9 cellular contexts compared by ENCODE assay signal in genomic region chr10:127919418-127920191, GRCh38. TPM values are rescaled to one million over a fixed set of nuclear protein-coding genes. Genes with fewer than 3 reads are reported as not detected.
A peak's percentile ranks its signal among the peaks of the same experiment; 100 is the strongest.
DNase-seq lines count a peak whose midpoint lies in the region; ATAC-seq and TF ChIP-seq lines count a peak whose summit lies in the region.
"Had no signal": no experiment of that assay in that cellular context is flagged by ENCODE, and none has a peak within 500 bp of the region (broad histone marks: within the 10 kb centered on the region; RNA-seq: fewer than 3 reads in every experiment).

No MANE protein-coding gene starts in this region.

- H3K27ac ChIP-seq in brain microvascular endothelial cell = peak overlapping the region; percentile 89
- peak overlapping the region; percentile 21 to 28 for H3K27ac ChIP-seq in mucosa of rectum (ENCODE audit: low read depth in 2 of 2, low read length in 2 of 2)

- no peak overlapping the region for H3K4me3 ChIP-seq in BJ (ENCODE audit: low read depth, low read length)
- H3K4me3 ChIP-seq in brain microvascular endothelial cell (ENCODE audit: low read depth, low read length) = no peak overlapping the region
- no peak overlapping the region for H3K4me3 ChIP-seq in mucosa of rectum (ENCODE audit: low read length in 2 of 2)

- peaks cover 2 to 4% of the 10 kb centered on the region in 2 donors for H3K4me1 ChIP-seq in mucosa of rectum (ENCODE audit: control insufficient read depth in 2 of 2, insufficient read depth in 2 of 2, low read length in 2 of 2)

- POLR2A ChIA-PET in BJ (lab: Charles Lee) = no interaction called here

- ATAC-seq in GM18517 (IDR thresholded peaks at IDR 0.05; ENCODE audit: unreplicated experiment) (no peak), GM21423 (IDR thresholded peaks at IDR 0.05; ENCODE audit: unreplicated experiment) (no peak)

- CTCF ChIA-PET in BJ (lab: Yijun Ruan, JAX) = interaction anchor here (1.2 to 3.4 kb wide), 2 partner anchors 13 to 91 kb away, joined by 3 to 13 read pairs; partner anchors contain the start of gene PTPRE

- H3K9ac ChIP-seq in mucosa of rectum (ENCODE audit: low read depth in 1 of 2, low read length in 2 of 2) = no peak overlapping the region

- H3K27me3 ChIP-seq in BJ (ENCODE audit: control insufficient read depth, insufficient read depth, low read length) (no peaks in the 10 kb centered on the region), brain microvascular endothelial cell (replicated peaks) (no peaks in the 10 kb centered on the region), mucosa of rectum (ENCODE audit: control insufficient read depth in 2 of 2, insufficient read depth in 2 of 2, low read length in 2 of 2) (no peaks in the 10 kb centered on the region)

- in situ Hi-C loops in brain microvascular endothelial cell (cut with HindIII; ENCODE audit: low pct_ligation_motif_present, low sequenced_read_pairs) = no loop called here

- H3K36me3 ChIP-seq in BJ (ENCODE audit: control insufficient read depth, insufficient read depth, low read length) (no peaks in the 10 kb centered on the region), brain microvascular endothelial cell (replicated peaks) (no peaks in the 10 kb centered on the region), mucosa of rectum (ENCODE audit: control insufficient read depth in 2 of 2, insufficient read depth in 2 of 2, low read length in 2 of 2) (peaks cover 0 to 2% of the 10 kb centered on the region in 2 donors)

- TF ChIP-seq CTCF in BJ (IDR thresholded peaks at IDR 0.05; ENCODE audit: insufficient read depth, low read depth, low read length) (0 out of 2 replicates have a peak, but pooled peaks have one; percentile 14), brain microvascular endothelial cell (IDR thresholded peaks at IDR 0.05; ENCODE audit: low read depth, low read length, missing control alignments) (peak; percentile 73)

- H3K9me3 ChIP-seq in mucosa of rectum (ENCODE audit: control insufficient read depth in 2 of 2, low read length in 2 of 2) = no peaks in the 10 kb centered on the region

- DNase-seq in BJ (ENCODE audit: low read depth) (no peak), HT-29 (ENCODE audit: low spot score) (peak; percentile 27), brain microvascular endothelial cell (peak; percentile 75), NCI-H345 treated with DMSO at 0.1 percent for 48 hours (lab: John Stamatoyannopoulos, UW; ENCODE audit: unreplicated experiment) (no peak), foreskin melanocyte (no peak)
- DNase-seq: naive B cell had no signal

RNA-seq across cellular contexts. Expression of gene PTPRE, which starts 12.7 kb away (rescaled TPM):
- 0.09 and 0.12 TPM in 2 replicates for polyA plus RNA-seq in BJ (2011; rRNA removed)
- 0.05 and 0.77 TPM in 2 replicates for polyA minus RNA-seq in BJ (2011; rRNA and poly(A)+ RNA removed)
- 3.4 and 8.1 TPM in 2 replicates for total RNA-seq in HT-29 (2014; rRNA removed; shearing (Covaris generic))

RNA-seq across cellular contexts. Expression of gene CLRN3, which starts 26.9 kb away (rescaled TPM):
- polyA plus RNA-seq in BJ (2011; rRNA removed) = not detected in 2 replicates
- not detected in 2 replicates for polyA minus RNA-seq in BJ (2011; rRNA and poly(A)+ RNA removed)
- total RNA-seq in HT-29 (2014; rRNA removed; shearing (Covaris generic)) = 17.7 and 21.5 TPM in 2 replicates

Comparison
In these comparisons a context has a peak if more than half of its experiments do, and no peak if none do; other contexts are left out.
1. DNase-seq: peak in HT-29 (single experiment) and brain microvascular endothelial cell (single experiment); none in BJ (single experiment), NCI-H345 treated with DMSO at 0.1 percent for 48 hours (single experiment) and foreskin melanocyte (single experiment).